Comparison of ENCODE assay signal across 8 cellular contexts in genomic region chrX:104165894-104166734, GRCh38. TPM values are rescaled to one million over a fixed set of nuclear protein-coding genes. Genes with fewer than 3 reads are reported as not detected.
DNase-seq lines count a peak whose midpoint lies in the region; ATAC-seq and TF ChIP-seq lines count a peak whose summit lies in the region.

Gene FAM199X (plus strand): TSS chrX:104166453. CDS start chrX:104166786, 333 bp downstream.

- TF ChIP-seq CTCF in liver (IDR thresholded peaks at IDR 0.05; ENCODE audit: low read depth, low read length, missing input control): peak; percentile 76

- ATAC-seq in CD4-positive, CD25-positive, alpha-beta regulatory T cell (ENCODE audit: low read depth in 2 of 2): peak; percentile 96 to 99
- peak; percentile 94 for ATAC-seq in GM19372 (IDR thresholded peaks at IDR 0.05; ENCODE audit: low read depth, unreplicated experiment)
- peak; percentile 95 for ATAC-seq in HG03521 (IDR thresholded peaks at IDR 0.05; ENCODE audit: unreplicated experiment)

- H3K27ac Mint-ChIP-seq in CD4-positive, CD25-positive, alpha-beta regulatory T cell: peak within 1 kb of the TSS; percentile 90 to 98 (median 90)
- H3K27ac Mint-ChIP-seq in dendritic cell treated with granulocyte-macrophage colony-stimulating factor and Interleukin-4, amounts not matched to agents 40 ng/mL and 50 ng/mL, for 4 days: peak within 1 kb of the TSS; percentile 85

- no peaks in the 10 kb centered on the region for H3K27me3 ChIP-seq in CD4-positive, CD25-positive, alpha-beta regulatory T cell (ENCODE audit: control insufficient read depth, insufficient read depth, low read length)
- no peaks in the 10 kb centered on the region for H3K27me3 ChIP-seq in liver (ENCODE audit: control insufficient read depth in 4 of 4, insufficient read depth in 4 of 4, low read length in 3 of 4)

- TF ChIP-seq RAD21 in liver (IDR thresholded peaks at IDR 0.05): peak in 1 of 2 donors; percentile 51

- no peaks in the 10 kb centered on the region for H3K9me3 Mint-ChIP-seq in CD4-positive, CD25-positive, alpha-beta regulatory T cell
- H3K9me3 Mint-ChIP-seq in dendritic cell treated with granulocyte-macrophage colony-stimulating factor and Interleukin-4, amounts not matched to agents 40 ng/mL and 50 ng/mL, for 4 days: no peaks in the 10 kb centered on the region

- no peaks in the 10 kb centered on the region for H3K9me3 ChIP-seq in CD4-positive, CD25-positive, alpha-beta regulatory T cell (ENCODE audit: control insufficient read depth in 2 of 2, low read length in 2 of 2)
- no peaks in the 10 kb centered on the region for H3K9me3 ChIP-seq in liver (ENCODE audit: control insufficient read depth in 4 of 4, low read length in 3 of 4)

- H3K4me3 Mint-ChIP-seq in CD4-positive, CD25-positive, alpha-beta regulatory T cell: peak within 1 kb of the TSS; percentile 88 to 98 (median 90)
- H3K4me3 Mint-ChIP-seq in dendritic cell treated with granulocyte-macrophage colony-stimulating factor and Interleukin-4, amounts not matched to agents 40 ng/mL and 50 ng/mL, for 4 days: peak within 1 kb of the TSS; percentile 81

- H3K27ac ChIP-seq in CD4-positive, CD25-positive, alpha-beta regulatory T cell (ENCODE audit: insufficient read depth, low read length, poor library complexity, severe bottlenecking): peak within 1 kb of the TSS; percentile 71
- H3K27ac ChIP-seq in liver (ENCODE audit: low read depth in 1 of 2, low read length in 2 of 2): peak within 1 kb of the TSS; percentile 56 to 83

- WGBS in liver: 2% methylated on average over 62 of the region's 71 CpGs

- peak within 1 kb of the TSS; percentile 76 for H3K4me3 ChIP-seq in CD4-positive, CD25-positive, alpha-beta regulatory T cell (ENCODE audit: low read depth, low read length)
- peak within 1 kb of the TSS; percentile 64 to 96 (median 84) for H3K4me3 ChIP-seq in liver (ENCODE audit: low read depth in 1 of 3, low read length in 3 of 3)

- peaks cover 2% of the 10 kb centered on the region for H3K36me3 ChIP-seq in CD4-positive, CD25-positive, alpha-beta regulatory T cell (ENCODE audit: control insufficient read depth, insufficient read depth, low read length)
- H3K36me3 ChIP-seq in liver (ENCODE audit: control insufficient read depth in 4 of 4, insufficient read depth in 3 of 4, low read depth in 1 of 4, low read length in 3 of 4): no peaks in the 10 kb centered on the region

- peak within 1 kb of the TSS; percentile 3 to 39 for H3K9ac ChIP-seq in liver (ENCODE audit: low read depth in 1 of 2, low read length in 2 of 2)

- DNase-seq in CD4-positive, CD25-positive, alpha-beta regulatory T cell: peak; percentile 77 to 86 (median 82)
- DNase-seq in NCI-H69 (lab: John Stamatoyannopoulos, UW): peak; percentile 93
- DNase-seq in activated CD4-positive, alpha-beta T cell treated with anti-CD3 and anti-CD28 coated beads, Interleukin-2, amount 50 U/mL, for 1 hour: peak; percentile 78
- DNase-seq in stimulated activated CD4-positive, alpha-beta T cell treated with anti-CD3 and anti-CD28 coated beads, Interleukin-4, amount 100 ng/mL, for 1 hour: peak; percentile 83

- no peaks in the 10 kb centered on the region for H3K27me3 Mint-ChIP-seq in CD4-positive, CD25-positive, alpha-beta regulatory T cell
- H3K27me3 Mint-ChIP-seq in dendritic cell treated with granulocyte-macrophage colony-stimulating factor and Interleukin-4, amounts not matched to agents 40 ng/mL and 50 ng/mL, for 4 days: no peaks in the 10 kb centered on the region

- peaks cover 10 to 39% (median 27%) of the 10 kb centered on the region in 4 donors for H3K4me1 Mint-ChIP-seq in CD4-positive, CD25-positive, alpha-beta regulatory T cell
- peaks cover 52% of the 10 kb centered on the region for H3K4me1 Mint-ChIP-seq in dendritic cell treated with granulocyte-macrophage colony-stimulating factor and Interleukin-4, amounts not matched to agents 40 ng/mL and 50 ng/mL, for 4 days (ENCODE audit: low read depth)

- intact Hi-C loops in dendritic cell treated with granulocyte-macrophage colony-stimulating factor and Interleukin-4, amounts not matched to agents 40 ng/mL and 50 ng/mL, for 4 days (cut with micrococcal nuclease): loop anchor here (1.0 kb wide), 1 partner anchor 10 kb away; no protein-coding TSS in a partner anchor

- H3K36me3 Mint-ChIP-seq in CD4-positive, CD25-positive, alpha-beta regulatory T cell: peaks cover 3% of the 10 kb centered on the region
- peaks cover 19% of the 10 kb centered on the region for H3K36me3 Mint-ChIP-seq in dendritic cell treated with granulocyte-macrophage colony-stimulating factor and Interleukin-4, amounts not matched to agents 40 ng/mL and 50 ng/mL, for 4 days (ENCODE audit: low read depth)

- H3K4me1 ChIP-seq in CD4-positive, CD25-positive, alpha-beta regulatory T cell (ENCODE audit: control insufficient read depth, insufficient read depth, low read length, poor library complexity, severe bottlenecking): peaks cover 14% of the 10 kb centered on the region
- H3K4me1 ChIP-seq in liver (ENCODE audit: control insufficient read depth in 4 of 4, insufficient read depth in 4 of 4, low read length in 3 of 4): peaks cover 4 to 22% (median 18%) of the 10 kb centered on the region in 4 donors

TF ChIP-seq in liver, 16 proteins besides CTCF, POLR2A, EP300 and RAD21:
- TF ChIP-seq EGR1 (IDR thresholded peaks at IDR 0.05; ENCODE audit: low read depth in 2 of 2) (no peak), MAX (IDR thresholded peaks at IDR 0.05) (no peak), TAF1 (conservative IDR thresholded peaks at IDR 0.05) (peak; percentile 51), ATF3 (IDR thresholded peaks at IDR 0.05) (no peak), GABPA (IDR thresholded peaks at IDR 0.05 in 1 of 2, conservative IDR thresholded peaks at IDR 0.05 in 1 of 2) (peak in 1 of 2 donors; percentile 69), SP1 (IDR thresholded peaks at IDR 0.05) (peak; percentile 59), RXRA (IDR thresholded peaks at IDR 0.05) (peak in 1 of 2 donors; percentile 35), JUND (IDR thresholded peaks at IDR 0.05) (no peak), HNF4G (IDR thresholded peaks at IDR 0.05) (no peak), HNF4A (conservative IDR thresholded peaks at IDR 0.05) (no peak), FOXA1 (IDR thresholded peaks at IDR 0.05) (no peak), YY1 (IDR thresholded peaks at IDR 0.05) (peak; percentile 33), NR2F2 (IDR thresholded peaks at IDR 0.05) (no peak), FOXA2 (IDR thresholded peaks at IDR 0.05) (no peak)
- TF ChIP-seq, protein P1, sequence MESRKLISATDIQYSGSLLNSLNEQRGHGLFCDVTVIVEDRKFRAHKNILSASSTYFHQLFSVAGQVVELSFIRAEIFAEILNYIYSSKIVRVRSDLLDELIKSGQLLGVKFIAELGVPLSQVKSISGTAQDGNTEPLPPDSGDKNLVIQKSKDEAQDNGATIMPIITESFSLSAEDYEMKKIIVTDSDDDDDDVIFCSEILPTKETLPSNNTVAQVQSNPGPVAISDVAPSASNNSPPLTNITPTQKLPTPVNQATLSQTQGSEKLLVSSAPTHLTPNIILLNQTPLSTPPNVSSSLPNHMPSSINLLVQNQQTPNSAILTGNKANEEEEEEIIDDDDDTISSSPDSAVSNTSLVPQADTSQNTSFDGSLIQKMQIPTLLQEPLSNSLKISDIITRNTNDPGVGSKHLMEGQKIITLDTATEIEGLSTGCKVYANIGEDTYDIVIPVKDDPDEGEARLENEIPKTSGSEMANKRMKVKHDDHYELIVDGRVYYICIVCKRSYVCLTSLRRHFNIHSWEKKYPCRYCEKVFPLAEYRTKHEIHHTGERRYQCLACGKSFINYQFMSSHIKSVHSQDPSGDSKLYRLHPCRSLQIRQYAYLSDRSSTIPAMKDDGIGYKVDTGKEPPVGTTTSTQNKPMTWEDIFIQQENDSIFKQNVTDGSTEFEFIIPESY (IDR thresholded peaks at IDR 0.05): no peak
- TF ChIP-seq, protein P2, sequence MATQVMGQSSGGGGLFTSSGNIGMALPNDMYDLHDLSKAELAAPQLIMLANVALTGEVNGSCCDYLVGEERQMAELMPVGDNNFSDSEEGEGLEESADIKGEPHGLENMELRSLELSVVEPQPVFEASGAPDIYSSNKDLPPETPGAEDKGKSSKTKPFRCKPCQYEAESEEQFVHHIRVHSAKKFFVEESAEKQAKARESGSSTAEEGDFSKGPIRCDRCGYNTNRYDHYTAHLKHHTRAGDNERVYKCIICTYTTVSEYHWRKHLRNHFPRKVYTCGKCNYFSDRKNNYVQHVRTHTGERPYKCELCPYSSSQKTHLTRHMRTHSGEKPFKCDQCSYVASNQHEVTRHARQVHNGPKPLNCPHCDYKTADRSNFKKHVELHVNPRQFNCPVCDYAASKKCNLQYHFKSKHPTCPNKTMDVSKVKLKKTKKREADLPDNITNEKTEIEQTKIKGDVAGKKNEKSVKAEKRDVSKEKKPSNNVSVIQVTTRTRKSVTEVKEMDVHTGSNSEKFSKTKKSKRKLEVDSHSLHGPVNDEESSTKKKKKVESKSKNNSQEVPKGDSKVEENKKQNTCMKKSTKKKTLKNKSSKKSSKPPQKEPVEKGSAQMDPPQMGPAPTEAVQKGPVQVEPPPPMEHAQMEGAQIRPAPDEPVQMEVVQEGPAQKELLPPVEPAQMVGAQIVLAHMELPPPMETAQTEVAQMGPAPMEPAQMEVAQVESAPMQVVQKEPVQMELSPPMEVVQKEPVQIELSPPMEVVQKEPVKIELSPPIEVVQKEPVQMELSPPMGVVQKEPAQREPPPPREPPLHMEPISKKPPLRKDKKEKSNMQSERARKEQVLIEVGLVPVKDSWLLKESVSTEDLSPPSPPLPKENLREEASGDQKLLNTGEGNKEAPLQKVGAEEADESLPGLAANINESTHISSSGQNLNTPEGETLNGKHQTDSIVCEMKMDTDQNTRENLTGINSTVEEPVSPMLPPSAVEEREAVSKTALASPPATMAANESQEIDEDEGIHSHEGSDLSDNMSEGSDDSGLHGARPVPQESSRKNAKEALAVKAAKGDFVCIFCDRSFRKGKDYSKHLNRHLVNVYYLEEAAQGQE (IDR thresholded peaks at IDR 0.05): peak; percentile 16

RNA-seq across cellular contexts. Expression of gene FAM199X, which starts in this region (rescaled TPM):
- total RNA-seq in CD4-positive, CD25-positive, alpha-beta regulatory T cell: 16.1 TPM
- polyA plus RNA-seq in CD4-positive, CD25-positive, alpha-beta regulatory T cell: 1 to 10 TPM; 7.8 to 9.9 (median 8.5) TPM
- 10 to 100 TPM; 11.8 to 13.6 TPM for total RNA-seq in liver
- polyA plus RNA-seq in liver: 1 to 10 TPM; 3.9 to 4.0 TPM

Comparison
In these comparisons a context has a peak if more than half of its experiments do, and no peak if none do; other contexts are left out.
1. Peak in every context shown above with its lines: DNase-seq, ATAC-seq, H3K4me3 ChIP-seq and H3K27ac ChIP-seq.